19 cellular contexts compared by ENCODE assay signal in genomic region chr16:85326794-85327181, GRCh38.
A peak's percentile ranks its signal among the peaks of the same experiment; 100 is the strongest.
DNase-seq lines count a peak whose midpoint lies in the region; ATAC-seq, FAIRE-seq and TF ChIP-seq lines count a peak whose summit lies in the region.
"Had no signal": no experiment of that assay in that cellular context is flagged by ENCODE, and none has a peak within 500 bp of the region (broad histone marks: within the 10 kb centered on the region; RNA-seq: fewer than 3 reads in every experiment).

No MANE protein-coding gene starts in this region.

- H3K4me1 ChIP-seq in OCI-LY1 (ENCODE audit: insufficient read depth, low read length, severe bottlenecking) (peaks cover 12% of the 10 kb centered on the region), K562 (replicated peaks in 1 of 2; ENCODE audit: control insufficient read depth in 2 of 2, insufficient read depth in 2 of 2, low read length in 2 of 2) (peaks cover 60 to 61% of the 10 kb centered on the region in 2 experiments), neural progenitor cell (peaks cover 31% of the 10 kb centered on the region), MM.1S (ENCODE audit: low read length) (no peaks in the 10 kb centered on the region)

- H3K27ac ChIP-seq in OCI-LY1 (ENCODE audit: low read depth, low read length, poor library complexity, severe bottlenecking) (no peak overlapping the region), K562 (ENCODE audit: extremely low read depth, low read depth, low read length) (peak overlapping the region; percentile 3; the same call in 1 of the 3 replicates), neural progenitor cell (no peak overlapping the region), MM.1S (ENCODE audit: low read length) (no peak overlapping the region)
- H3K27ac ChIP-seq: HL-60, KMS-11 had no signal

- H3K9me3 ChIP-seq in OCI-LY1 (ENCODE audit: low read length): no peaks in the 10 kb centered on the region
- H3K9me3 ChIP-seq in K562 (replicated peaks; ENCODE audit: control insufficient read depth, insufficient read depth, low read depth, low read length): no peaks in the 10 kb centered on the region
- H3K9me3 ChIP-seq in neural progenitor cell (ENCODE audit: low read depth): no peaks in the 10 kb centered on the region
- no peaks in the 10 kb centered on the region for H3K9me3 ChIP-seq in MM.1S (replicated peaks; ENCODE audit: insufficient read depth, low read length)
- H3K9me3 ChIP-seq: BE2C, MG63 had no signal

- H4K20me1 ChIP-seq in OCI-LY1 (ENCODE audit: insufficient read depth, low read length) (no peaks in the 10 kb centered on the region), K562 (replicated peaks; ENCODE audit: control insufficient read depth, insufficient read depth, low read length) (no peaks in the 10 kb centered on the region), neural progenitor cell (ENCODE audit: low read depth) (peaks cover 21% of the 10 kb centered on the region), MM.1S (ENCODE audit: insufficient read depth, low read length) (no peaks in the 10 kb centered on the region)

- H2AFZ ChIP-seq in OCI-LY1 (ENCODE audit: low read length) (no peak overlapping the region), K562 (ENCODE audit: low read depth, low read length) (no peak overlapping the region), neural progenitor cell (replicated peaks) (no peak overlapping the region), MM.1S (ENCODE audit: low read length) (no peak overlapping the region)

- peak; percentile 34 for DNase-seq in GF-D8 (lab: John Stamatoyannopoulos, UW)
- DNase-seq in K562 (ENCODE audit: extremely low read depth in 1 of 4, low spot score in 3 of 4): no peak
- DNase-seq in neural progenitor cell (ENCODE audit: low spot score): no peak
- DNase-seq in MM.1S: no peak
- DNase-seq in pons (ENCODE audit: low spot score): no peak
- DNase-seq in A172 (ENCODE audit: low spot score): no peak
- DNase-seq: BE2C, DMS153, MG63, NCI-H1105 treated with DMSO at 0.1 percent for 48 hours, NCI-H187 treated with DMSO at 0.1 percent for 48 hours, NCI-H446 treated with DMSO at 0.1 percent for 48 hours, NCI-H774, SHP77 treated with DMSO at 0.1 percent for 48 hours had no signal

- peaks cover 28% of the 10 kb centered on the region for H3K27me3 Mint-ChIP-seq in neural progenitor cell (ENCODE audit: insufficient read depth, low read depth)

- no peak for TF ChIP-seq RAD21 in K562 (CRISPR knock-in tag; conservative IDR thresholded peaks at IDR 0.05 in 1 of 2, IDR thresholded peaks at IDR 0.05 in 1 of 2)

- in situ Hi-C loops in K562 (cut with MboI): no loop called here

- ATAC-seq in K562: no peak

- no peaks in the 10 kb centered on the region for H3K36me3 ChIP-seq in OCI-LY1 (ENCODE audit: insufficient read depth, low read length)
- no peaks in the 10 kb centered on the region; the same call in 2 of the 3 replicates for H3K36me3 ChIP-seq in K562 (ENCODE audit: control insufficient read depth, insufficient read depth, low read length)
- no peaks in the 10 kb centered on the region for H3K36me3 ChIP-seq in neural progenitor cell
- no peaks in the 10 kb centered on the region for H3K36me3 ChIP-seq in MM.1S (replicated peaks; ENCODE audit: insufficient read depth, low read length)
- H3K36me3 ChIP-seq: BE2C, MG63 had no signal

- peak overlapping the region; percentile 6 for H3K27ac Mint-ChIP-seq in neural progenitor cell

- no TSS peak for BruUV-seq in K562 (replicated peaks; lab: Mats Ljungman, UMichigan)

- TF ChIP-seq CTCF in OCI-LY1 (IDR thresholded peaks at IDR 0.05; ENCODE audit: low read length) (no peak), K562 (IDR thresholded peaks at IDR 0.05 in 2 of 3, conservative IDR thresholded peaks at IDR 0.05 in 1 of 3; ENCODE audit: insufficient read depth in 2 of 3, low read depth in 1 of 3, low read length in 3 of 3) (no peak), neural progenitor cell (IDR thresholded peaks at IDR 0.05) (no peak), MM.1S (IDR thresholded peaks at IDR 0.05; ENCODE audit: low read length) (no peak)

- peak overlapping the region; percentile 52 for H3K4me2 ChIP-seq in OCI-LY1 (ENCODE audit: low read length)
- H3K4me2 ChIP-seq in K562 (ENCODE audit: insufficient read depth, low read length): no peak overlapping the region
- no peak overlapping the region for H3K4me2 ChIP-seq in neural progenitor cell
- H3K4me2 ChIP-seq in MM.1S (ENCODE audit: low read depth, low read length): no peak overlapping the region
- H3K4me2 ChIP-seq: KMS-11 had no signal

- POLR2A ChIA-PET in K562 (lab: Yijun Ruan, JAX): interaction anchor here (0.6 to 0.7 kb wide), 2 partner anchors 258 to 561 kb away, joined by 3 to 4 read pairs; no protein-coding TSS in a partner anchor

- no peak overlapping the region for H3K4me3 Mint-ChIP-seq in neural progenitor cell

- H3K27me3 ChIP-seq in OCI-LY1 (ENCODE audit: insufficient read depth, low read length): peaks cover 13% of the 10 kb centered on the region
- no peaks in the 10 kb centered on the region for H3K27me3 ChIP-seq in K562 (ENCODE audit: control insufficient read depth in 2 of 2, insufficient read depth in 2 of 2, low read length in 2 of 2)
- H3K27me3 ChIP-seq in neural progenitor cell: peaks cover 11% of the 10 kb centered on the region
- H3K27me3 ChIP-seq in MM.1S (replicated peaks; ENCODE audit: insufficient read depth, low read length): peaks cover 71% of the 10 kb centered on the region
- H3K27me3 ChIP-seq: BE2C, MG63 had no signal

- H3K9me2 ChIP-seq in OCI-LY1 (ENCODE audit: low read depth, low read length): no peaks in the 10 kb centered on the region
- no peaks in the 10 kb centered on the region for H3K9me2 ChIP-seq in MM.1S (replicated peaks; ENCODE audit: insufficient read depth, low read length)

- TF ChIP-seq POLR2A in K562 (conservative IDR thresholded peaks at IDR 0.05): no peak

- no peaks in the 10 kb centered on the region for H3K36me3 Mint-ChIP-seq in neural progenitor cell

- H3K9me3 Mint-ChIP-seq in neural progenitor cell: peaks cover 2% of the 10 kb centered on the region

- H3F3A ChIP-seq in OCI-LY1 (ENCODE audit: insufficient read depth, low read length) (no peaks in the 10 kb centered on the region), neural progenitor cell (ENCODE audit: low read depth) (peaks cover 47% of the 10 kb centered on the region), MM.1S (ENCODE audit: insufficient read depth, low read length) (no peaks in the 10 kb centered on the region)

- CTCF ChIA-PET in K562 (lab: Yijun Ruan, JAX; ENCODE audit: low intra/inter-chr PET ratio): no interaction called here

- intact Hi-C loops in K562 (cut with micrococcal nuclease): no loop called here

- no peaks in the 10 kb centered on the region for H3K79me2 ChIP-seq in OCI-LY1 (ENCODE audit: insufficient read depth, low read length)
- peaks cover 33% of the 10 kb centered on the region for H3K79me2 ChIP-seq in K562 (ENCODE audit: control insufficient read depth, insufficient read depth, low read length)
- H3K79me2 ChIP-seq in neural progenitor cell (ENCODE audit: low read depth): no peaks in the 10 kb centered on the region
- no peaks in the 10 kb centered on the region for H3K79me2 ChIP-seq in MM.1S (ENCODE audit: low read length)

- H3K4me1 Mint-ChIP-seq in neural progenitor cell: peaks cover 46% of the 10 kb centered on the region

- H3K9ac ChIP-seq in OCI-LY1 (ENCODE audit: low read length): no peak overlapping the region
- H3K9ac ChIP-seq in K562 (ENCODE audit: insufficient read depth in 1 of 2, low read depth in 2 of 2, low read length in 2 of 2): peak overlapping the region in 1 of 2 experiments; percentile 45; a peak in 1 of 4 replicates
- no peak overlapping the region for H3K9ac ChIP-seq in neural progenitor cell
- no peak overlapping the region for H3K9ac ChIP-seq in MM.1S (ENCODE audit: low read length)
- H3K9ac ChIP-seq: KMS-11 had no signal

- no peaks in the 10 kb centered on the region for H3K9me1 ChIP-seq in K562 (ENCODE audit: control insufficient read depth, insufficient read depth, low read length)

- no peak for FAIRE-seq in K562 (lab: Jason Lieb, UNC)
- FAIRE-seq: GM18507, RCC 7860 had no signal

- WGBS in K562 (ENCODE audit: insufficient coverage, low coverage, missing lambda C conversion rate): 80% methylated on average over 8 of the region's 8 CpGs

- H3K4me3 ChIP-seq in OCI-LY1 (ENCODE audit: low read depth, low read length, poor library complexity, severe bottlenecking): no peak overlapping the region
- H3K4me3 ChIP-seq in K562: no peak overlapping the region
- H3K4me3 ChIP-seq in neural progenitor cell: no peak overlapping the region
- no peak overlapping the region for H3K4me3 ChIP-seq in MM.1S (ENCODE audit: low read length)
- H3K4me3 ChIP-seq: MG63 had no signal

- no peak for TF ChIP-seq EP300 in K562 (IDR thresholded peaks at IDR 0.05; ENCODE audit: low read length)

TF ChIP-seq in K562, 482 proteins besides CTCF, POLR2A, EP300 and RAD21 (continues in another document):
- TF ChIP-seq PTTG1 (tag; IDR thresholded peaks at IDR 0.05; ENCODE audit: low read depth): no peak
- TF ChIP-seq ATF2 (CRISPR knock-in tag; IDR thresholded peaks at IDR 0.05): no peak
- 0 out of 2 replicates have a peak, but pooled peaks have one; percentile 14 for TF ChIP-seq ZFX (CRISPR knock-in tag; IDR thresholded peaks at IDR 0.05)
- TF ChIP-seq NFATC3 (IDR thresholded peaks at IDR 0.05): no peak
- no peak for TF ChIP-seq MTA2 (IDR thresholded peaks at IDR 0.05; ENCODE audit: low read depth)
- TF ChIP-seq MAX (CRISPR knock-in tag; IDR thresholded peaks at IDR 0.05): no peak
- TF ChIP-seq ZNF766 (CRISPR knock-in tag; conservative IDR thresholded peaks at IDR 0.05): no peak
